ENCODE assay signal across 30 cellular contexts in the genomic region with DNA sequence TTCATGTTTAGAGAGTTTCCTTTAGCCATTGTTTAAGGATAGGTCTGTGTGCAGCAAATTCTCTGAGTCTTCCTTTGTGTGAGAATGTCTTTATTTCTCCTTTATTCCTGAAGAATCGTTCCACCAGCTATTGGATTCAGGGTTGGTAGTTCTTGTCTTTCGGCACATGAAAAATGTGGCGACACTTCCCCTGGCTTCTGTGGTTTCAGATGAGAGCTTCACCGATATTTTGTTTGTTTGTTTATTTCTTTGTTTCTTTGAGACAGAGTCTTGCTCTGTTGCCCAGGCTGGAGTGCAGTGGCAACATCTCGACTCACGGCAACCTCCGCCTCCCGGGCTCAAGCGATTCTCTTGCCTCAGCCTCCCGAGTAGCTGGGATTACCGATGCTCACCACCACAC. TPM values are rescaled to one million over a fixed set of nuclear protein-coding genes. Genes with fewer than 3 reads are reported as not detected.
"Had no signal": no experiment of that assay in that cellular context is flagged by ENCODE, and none has a peak within 500 bp of the region (broad histone marks: within the 10 kb centered on the region; RNA-seq: fewer than 3 reads in every experiment).

No MANE protein-coding gene starts in this region.

- H3K9me3 ChIP-seq: ascending aorta, breast epithelium, esophagus squamous epithelium, gastroesophageal sphincter had no signal

- H3K36me3 ChIP-seq: ascending aorta, breast epithelium, cardiac muscle cell, esophagus squamous epithelium, gastroesophageal sphincter had no signal

- DNase-seq: activated CD4-positive, alpha-beta memory T cell treated with anti-CD3 and anti-CD28 coated beads for 36 hours; activated CD4-positive, alpha-beta T cell treated with anti-CD3 and anti-CD28 coated beads for 36 hours; activated CD4-positive, alpha-beta T cell treated with anti-CD3 and anti-CD28 coated beads, Interleukin-2, amount 10 ng/mL, durations not matched to agents 24 days and 14 days; activated CD4-positive, CD25-positive, alpha-beta regulatory T cell; activated CD4-positive, CD25-positive, alpha-beta regulatory T cell treated with anti-CD3 and anti-CD28 coated beads, Interleukin-2, amount 50 U/mL, for 72 hours; activated gamma-delta T cell; activated naive CD4-positive, alpha-beta T cell; activated naive CD4-positive, alpha-beta T cell treated with anti-CD3 and anti-CD28 coated beads, Interleukin-2, amount 10 ng/mL, durations not matched to agents 7 days and 5 days; activated naive CD8-positive, alpha-beta T cell treated with anti-CD3 and anti-CD28 coated beads, Interleukin-2, amount 10 ng/mL, durations not matched to agents 7 days and 5 days; activated T-cell treated with anti-CD3 and anti-CD28 coated beads, Interleukin-2, amount 50 U/mL, for 1 hour; activated T-cell treated with anti-CD3 and anti-CD28 coated beads, Interleukin-2, amount 50 U/mL, for 72 hours; central memory CD4-positive, alpha-beta T cell; cerebellar nuclear complex; dorsolateral prefrontal cortex; effector memory CD4-positive, alpha-beta T cell; endodermal cell; erythroblast; esophagus squamous epithelium; foreskin melanocyte; T-helper 2 cell had no signal

- ATAC-seq: activated CD4-positive, alpha-beta T cell treated with anti-CD3 and anti-CD28 coated beads for 36 hours; activated naive CD4-positive, alpha-beta T cell treated with anti-CD3 and anti-CD28 coated beads, Interleukin-2, amount 50 U/mL, for 72 hours; activated T-cell treated with anti-CD3 and anti-CD28 coated beads, Interleukin-2, amount 50 U/mL, for 72 hours; gastroesophageal sphincter had no signal

- H3K4me1 ChIP-seq: ascending aorta, breast epithelium, esophagus squamous epithelium, gastroesophageal sphincter had no signal

- H3K4me3 ChIP-seq: ascending aorta, breast epithelium, cardiac muscle cell, coronary artery, dorsolateral prefrontal cortex, esophagus squamous epithelium, gastroesophageal sphincter had no signal

- H3K27ac ChIP-seq: ascending aorta, breast epithelium, cardiac muscle cell, coronary artery, dorsolateral prefrontal cortex, esophagus squamous epithelium, gastroesophageal sphincter had no signal

RNA-seq across cellular contexts. Expression of a gene that starts 18.6 kb away (rescaled TPM):
- total RNA-seq: activated CD4-positive, alpha-beta T cell treated with anti-CD3 and anti-CD28 coated beads, Interleukin-2, amount 10 ng/mL, durations not matched to agents 24 days and 14 days; activated naive CD4-positive, alpha-beta T cell treated with anti-CD3 and anti-CD28 coated beads, Interleukin-2, amount 50 U/mL, for 72 hours; activated naive CD8-positive, alpha-beta T cell treated with anti-CD3 and anti-CD28 coated beads, Interleukin-2, amount 10 ng/mL, durations not matched to agents 7 days and 5 days; cardiac muscle cell; endodermal cell; esophagus squamous epithelium; fibroblast of lung; fibroblast of villous mesenchyme had no signal
- polyA plus RNA-seq: cardiac muscle cell had no signal

RNA-seq across cellular contexts. Expression of a gene that starts 23.8 kb away (rescaled TPM):
- total RNA-seq: activated CD4-positive, alpha-beta memory T cell treated with anti-CD3 and anti-CD28 coated beads for 36 hours; activated CD4-positive, alpha-beta T cell treated with anti-CD3 and anti-CD28 coated beads, Interleukin-2, amount 10 ng/mL, durations not matched to agents 24 days and 14 days; activated naive CD8-positive, alpha-beta T cell treated with anti-CD3 and anti-CD28 coated beads, Interleukin-2, amount 10 ng/mL, durations not matched to agents 7 days and 5 days; ascending aorta; cardiac muscle cell; endodermal cell; fibroblast of lung; fibroblast of villous mesenchyme; glomerular endothelial cell; T-helper 1 cell treated with Interleukin-12 subunit alpha and Interleukin-12 subunit beta and Interleukin-4 antibody, amounts not matched to agents 30 ng/mL and 1 ng/mL, for 36 hours had no signal
- polyA plus RNA-seq: cardiac muscle cell, fibroblast of lung had no signal
